Comparison of ENCODE assay signal across 1 cellular context in the genomic region with DNA sequence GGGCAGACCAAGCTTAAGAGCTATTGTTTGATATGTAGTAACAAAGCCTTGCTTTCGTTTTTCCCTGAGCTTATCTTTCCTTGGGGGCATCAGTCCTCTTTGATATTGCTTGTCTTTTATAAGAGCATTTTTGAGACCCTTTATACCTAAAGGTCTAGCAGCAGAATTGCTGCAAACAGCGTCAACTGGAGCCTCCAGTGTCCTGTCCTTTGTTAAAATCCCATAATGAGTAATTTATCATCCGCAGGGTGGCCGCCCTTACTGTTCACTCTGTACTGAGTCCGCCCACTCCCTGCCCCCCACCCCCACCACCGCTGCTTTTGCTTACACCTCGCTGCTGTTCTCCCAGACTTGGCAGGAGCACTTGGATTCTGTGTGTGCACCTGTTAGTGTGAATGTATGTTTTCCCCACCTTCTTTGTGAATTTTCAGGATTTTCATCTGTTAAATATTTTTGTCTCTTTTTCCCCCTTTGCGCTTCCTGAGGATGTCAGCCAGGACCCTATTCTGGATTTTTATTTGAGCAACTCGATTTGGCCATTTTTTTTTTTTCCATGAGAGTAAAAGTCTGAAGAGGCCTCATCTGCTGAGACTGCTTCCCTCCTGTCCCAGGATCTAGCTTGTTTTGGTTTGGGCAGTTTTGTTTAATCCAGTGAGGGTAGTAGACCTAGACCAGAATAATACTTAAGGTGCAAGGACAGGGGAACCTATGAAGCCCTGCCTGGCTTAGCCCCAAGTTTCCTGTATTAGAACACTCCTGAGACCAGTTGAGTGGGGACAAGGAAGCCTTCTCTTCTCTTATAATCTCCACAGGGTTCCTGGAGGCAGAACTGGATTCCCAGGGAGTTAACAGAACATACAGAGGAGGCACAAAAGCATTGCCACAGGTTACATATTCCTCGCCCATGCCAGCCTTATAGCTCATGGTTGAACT.
A peak's percentile ranks its signal among the peaks of the same experiment; 100 is the strongest.
TF ChIP-seq lines count a peak whose summit lies in the region.

No MANE protein-coding gene starts in this region.

TF ChIP-seq in HepG2, 621 proteins besides CTCF, POLR2A, EP300 and RAD21 (continued from another document):
- TF ChIP-seq, protein P1, sequence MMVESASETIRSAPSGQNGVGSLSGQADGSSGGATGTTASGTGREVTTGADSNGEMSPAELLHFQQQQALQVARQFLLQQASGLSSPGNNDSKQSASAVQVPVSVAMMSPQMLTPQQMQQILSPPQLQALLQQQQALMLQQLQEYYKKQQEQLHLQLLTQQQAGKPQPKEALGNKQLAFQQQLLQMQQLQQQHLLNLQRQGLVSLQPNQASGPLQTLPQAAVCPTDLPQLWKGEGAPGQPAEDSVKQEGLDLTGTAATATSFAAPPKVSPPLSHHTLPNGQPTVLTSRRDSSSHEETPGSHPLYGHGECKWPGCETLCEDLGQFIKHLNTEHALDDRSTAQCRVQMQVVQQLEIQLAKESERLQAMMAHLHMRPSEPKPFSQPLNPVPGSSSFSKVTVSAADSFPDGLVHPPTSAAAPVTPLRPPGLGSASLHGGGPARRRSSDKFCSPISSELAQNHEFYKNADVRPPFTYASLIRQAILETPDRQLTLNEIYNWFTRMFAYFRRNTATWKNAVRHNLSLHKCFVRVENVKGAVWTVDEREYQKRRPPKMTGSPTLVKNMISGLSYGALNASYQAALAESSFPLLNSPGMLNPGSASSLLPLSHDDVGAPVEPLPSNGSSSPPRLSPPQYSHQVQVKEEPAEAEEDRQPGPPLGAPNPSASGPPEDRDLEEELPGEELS (CRISPR knock-in tag; IDR thresholded peaks at IDR 0.05): 0 out of 2 replicates have a peak, but pooled peaks have one; percentile 15
- TF ChIP-seq, protein P2, sequence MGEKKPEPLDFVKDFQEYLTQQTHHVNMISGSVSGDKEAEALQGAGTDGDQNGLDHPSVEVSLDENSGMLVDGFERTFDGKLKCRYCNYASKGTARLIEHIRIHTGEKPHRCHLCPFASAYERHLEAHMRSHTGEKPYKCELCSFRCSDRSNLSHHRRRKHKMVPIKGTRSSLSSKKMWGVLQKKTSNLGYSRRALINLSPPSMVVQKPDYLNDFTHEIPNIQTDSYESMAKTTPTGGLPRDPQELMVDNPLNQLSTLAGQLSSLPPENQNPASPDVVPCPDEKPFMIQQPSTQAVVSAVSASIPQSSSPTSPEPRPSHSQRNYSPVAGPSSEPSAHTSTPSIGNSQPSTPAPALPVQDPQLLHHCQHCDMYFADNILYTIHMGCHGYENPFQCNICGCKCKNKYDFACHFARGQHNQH (CRISPR knock-in tag; IDR thresholded peaks at IDR 0.05): no peak
- TF ChIP-seq, protein P3, sequence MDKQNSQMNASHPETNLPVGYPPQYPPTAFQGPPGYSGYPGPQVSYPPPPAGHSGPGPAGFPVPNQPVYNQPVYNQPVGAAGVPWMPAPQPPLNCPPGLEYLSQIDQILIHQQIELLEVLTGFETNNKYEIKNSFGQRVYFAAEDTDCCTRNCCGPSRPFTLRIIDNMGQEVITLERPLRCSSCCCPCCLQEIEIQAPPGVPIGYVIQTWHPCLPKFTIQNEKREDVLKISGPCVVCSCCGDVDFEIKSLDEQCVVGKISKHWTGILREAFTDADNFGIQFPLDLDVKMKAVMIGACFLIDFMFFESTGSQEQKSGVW (CRISPR knock-in tag; IDR thresholded peaks at IDR 0.05; ENCODE audit: borderline replicate concordance): no peak
- no peak for TF ChIP-seq PAX8 (CRISPR knock-in tag; IDR thresholded peaks at IDR 0.05; ENCODE audit: borderline replicate concordance)
- no peak for TF ChIP-seq MED13 (CRISPR knock-in tag; IDR thresholded peaks at IDR 0.05)
- TF ChIP-seq, protein P4, sequence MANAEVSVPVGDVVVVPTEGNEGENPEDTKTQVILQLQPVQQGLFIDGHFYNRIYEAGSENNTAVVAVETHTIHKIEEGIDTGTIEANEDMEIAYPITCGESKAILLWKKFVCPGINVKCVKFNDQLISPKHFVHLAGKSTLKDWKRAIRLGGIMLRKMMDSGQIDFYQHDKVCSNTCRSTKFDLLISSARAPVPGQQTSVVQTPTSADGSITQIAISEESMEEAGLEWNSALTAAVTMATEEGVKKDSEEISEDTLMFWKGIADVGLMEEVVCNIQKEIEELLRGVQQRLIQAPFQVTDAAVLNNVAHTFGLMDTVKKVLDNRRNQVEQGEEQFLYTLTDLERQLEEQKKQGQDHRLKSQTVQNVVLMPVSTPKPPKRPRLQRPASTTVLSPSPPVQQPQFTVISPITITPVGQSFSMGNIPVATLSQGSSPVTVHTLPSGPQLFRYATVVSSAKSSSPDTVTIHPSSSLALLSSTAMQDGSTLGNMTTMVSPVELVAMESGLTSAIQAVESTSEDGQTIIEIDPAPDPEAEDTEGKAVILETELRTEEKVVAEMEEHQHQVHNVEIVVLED (CRISPR knock-in tag; IDR thresholded peaks at IDR 0.05; ENCODE audit: borderline replicate concordance): no peak
- TF ChIP-seq, protein P5, sequence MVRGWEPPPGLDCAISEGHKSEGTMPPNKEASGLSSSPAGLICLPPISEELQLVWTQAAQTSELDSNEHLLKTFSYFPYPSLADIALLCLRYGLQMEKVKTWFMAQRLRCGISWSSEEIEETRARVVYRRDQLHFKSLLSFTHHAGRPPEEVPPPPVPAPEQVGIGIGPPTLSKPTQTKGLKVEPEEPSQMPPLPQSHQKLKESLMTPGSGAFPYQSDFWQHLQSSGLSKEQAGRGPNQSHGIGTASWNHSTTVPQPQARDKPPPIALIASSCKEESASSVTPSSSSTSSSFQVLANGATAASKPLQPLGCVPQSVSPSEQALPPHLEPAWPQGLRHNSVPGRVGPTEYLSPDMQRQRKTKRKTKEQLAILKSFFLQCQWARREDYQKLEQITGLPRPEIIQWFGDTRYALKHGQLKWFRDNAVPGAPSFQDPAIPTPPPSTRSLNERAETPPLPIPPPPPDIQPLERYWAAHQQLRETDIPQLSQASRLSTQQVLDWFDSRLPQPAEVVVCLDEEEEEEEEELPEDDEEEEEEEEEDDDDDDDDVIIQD (CRISPR knock-in tag; IDR thresholded peaks at IDR 0.05; ENCODE audit: low read depth): no peak
